ENCODE assay signal across 15 cellular contexts in the genomic region with DNA sequence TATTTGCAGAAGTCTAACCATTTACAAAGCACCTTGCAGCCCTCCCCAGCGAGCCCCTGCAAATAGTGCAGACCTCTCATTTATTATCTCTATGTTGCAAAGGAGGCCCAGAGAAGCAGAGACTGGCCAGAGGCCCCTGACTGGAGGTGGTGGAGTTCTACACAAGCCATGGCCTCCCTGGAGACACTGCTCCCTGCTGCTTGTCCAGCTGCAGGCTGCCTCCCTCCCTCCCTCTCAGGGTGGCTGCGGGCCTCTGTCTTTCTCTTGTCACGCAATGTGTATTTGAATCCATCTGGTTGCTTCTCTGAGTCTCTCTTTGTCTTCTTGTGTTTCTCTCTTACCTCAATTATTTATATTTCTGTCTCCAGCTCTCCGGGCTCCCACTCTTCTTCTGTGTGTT. TPM values are rescaled to one million over a fixed set of nuclear protein-coding genes. Genes with fewer than 3 reads are reported as not detected.
DNase-seq lines count a peak whose midpoint lies in the region; ATAC-seq, FAIRE-seq and TF ChIP-seq lines count a peak whose summit lies in the region.
"Had no signal": no experiment of that assay in that cellular context is flagged by ENCODE, and none has a peak within 500 bp of the region (broad histone marks: within the 10 kb centered on the region; RNA-seq: fewer than 3 reads in every experiment).

No MANE protein-coding gene starts in this region.

- no peak overlapping the region for H3K27ac ChIP-seq in kidney (ENCODE audit: low read depth in 2 of 2, low read length in 2 of 2)
- no peak overlapping the region for H3K27ac ChIP-seq in aorta (ENCODE audit: low read depth in 1 of 2, low read length in 2 of 2)
- H3K27ac ChIP-seq: C4-2B had no signal

- no peak overlapping the region for H3K9ac ChIP-seq in kidney (ENCODE audit: low read length in 2 of 2)

- H3K9me3 ChIP-seq in kidney (ENCODE audit: control insufficient read depth in 1 of 2, low read length in 2 of 2) = no peaks in the 10 kb centered on the region
- no peaks in the 10 kb centered on the region for H3K9me3 ChIP-seq in aorta (ENCODE audit: control insufficient read depth, low read length)
- H3K9me3 ChIP-seq: heart right ventricle had no signal

- intact Hi-C loops in kidney (cut with DNase I) (no loop called here), aorta (cut with DNase I) (loop anchor here (5.0 kb wide), 1 partner anchor 65 kb away; no protein-coding TSS in a partner anchor)

- ATAC-seq in left lobe of liver (no peak), aorta (ENCODE audit: low FRiP score) (no peak)
- ATAC-seq: activated CD8-positive, alpha-beta memory T cell treated with anti-CD3 and anti-CD28 coated beads, Interleukin-2, amount 10 ng/mL, durations not matched to agents 7 days and 5 days; effector memory CD8-positive, alpha-beta T cell; heart right ventricle had no signal

- no peaks in the 10 kb centered on the region for H3K27me3 ChIP-seq in aorta (ENCODE audit: control insufficient read depth in 1 of 2, insufficient read depth in 2 of 2, low read length in 1 of 2)
- H3K27me3 ChIP-seq: heart right ventricle had no signal

- no peak overlapping the region for H3K4me3 ChIP-seq in kidney (ENCODE audit: low read length in 2 of 2)
- H3K4me3 ChIP-seq in aorta (ENCODE audit: low read length in 2 of 2) = no peak overlapping the region
- H3K4me3 ChIP-seq: heart right ventricle had no signal

- peaks cover 6 to 16% of the 10 kb centered on the region in 2 donors for H3K4me1 ChIP-seq in kidney (ENCODE audit: control insufficient read depth in 1 of 2, insufficient read depth in 1 of 2, low read depth in 1 of 2, low read length in 2 of 2)
- no peaks in the 10 kb centered on the region for H3K4me1 ChIP-seq in aorta (ENCODE audit: control insufficient read depth in 1 of 2, insufficient read depth in 2 of 2, low read length in 2 of 2)

- TF ChIP-seq CTCF in kidney (IDR thresholded peaks at IDR 0.05; ENCODE audit: borderline replicate concordance, extremely low read depth, insufficient read depth) = no peak

- H3K36me3 ChIP-seq in kidney (ENCODE audit: control insufficient read depth in 1 of 2, insufficient read depth in 2 of 2, low read length in 2 of 2) (no peaks in the 10 kb centered on the region), aorta (ENCODE audit: control insufficient read depth in 1 of 2, insufficient read depth in 2 of 2, low read length in 1 of 2) (no peaks in the 10 kb centered on the region)
- H3K36me3 ChIP-seq: heart right ventricle had no signal

- FAIRE-seq in kidney (lab: Jason Lieb, UNC) = no peak

- 94 to 96% methylated on average over 4 of the region's 4 CpGs for WGBS in aorta, 2 donors

- DNase-seq in AG08395 (ENCODE audit: low spot score) (peak; percentile 44), EH (ENCODE audit: low read depth) (peak; percentile 55), SHP77 treated with DMSO at 0.1 percent for 48 hours (lab: John Stamatoyannopoulos, UW) (peak; percentile 14), kidney (peak; percentile 59), left lobe of liver (ENCODE audit: low spot score) (no peak), NCI-H748 treated with DMSO at 0.1 percent for 48 hours (lab: John Stamatoyannopoulos, UW) (no peak), aorta (no peak)
- no peak for DNase-seq in stimulated activated CD4-positive, alpha-beta T cell treated with anti-CD3 and anti-CD28 coated beads, Interleukin-4, amount 100 ng/mL, for 24 hours
- DNase-seq: activated CD8-positive, alpha-beta memory T cell treated with anti-CD3 and anti-CD28 coated beads, Interleukin-2, amount 10 ng/mL, durations not matched to agents 7 days and 5 days; effector memory CD8-positive, alpha-beta T cell; GF-D8; posterior cingulate gyrus; stimulated activated CD4-positive, alpha-beta T cell treated with anti-CD3 and anti-CD28 coated beads, Interleukin-15, amount 100 ng/mL, for 24 hours had no signal

RNA-seq across cellular contexts. Expression of a gene that starts 59.1 kb away (rescaled TPM):
- total RNA-seq in kidney = 22.5 TPM
- 2.9 TPM for polyA plus RNA-seq in kidney (ENCODE audit: insufficient read depth, low read depth, low replicate concordance)
- total RNA-seq in left lobe of liver = 3.5 TPM
- total RNA-seq in aorta = 10 to 100 TPM; 23.6 to 29.6 TPM
- 10 to 100 TPM in 1 of 2 donors, 1 to 10 TPM in 1; 6.1 to 12.3 TPM for polyA plus RNA-seq in aorta

Comparison
In these comparisons a context has a peak if more than half of its experiments do, and no peak if none do; other contexts are left out.
1. DNase-seq: peak in AG08395 (single experiment), EH (single experiment), SHP77 treated with DMSO at 0.1 percent for 48 hours (single experiment) and kidney (single experiment); none in stimulated activated CD4-positive, alpha-beta T cell treated with anti-CD3 and anti-CD28 coated beads, Interleukin-4, amount 100 ng/mL, for 24 hours (single experiment), left lobe of liver (single experiment), NCI-H748 treated with DMSO at 0.1 percent for 48 hours (single experiment) and aorta (0 of 2).